20 cellular contexts compared by ENCODE assay signal in genomic region chr6:53773044-53773696, GRCh38. TPM values are rescaled to one million over a fixed set of nuclear protein-coding genes. Genes with fewer than 3 reads are reported as not detected.
DNase-seq lines count a peak whose midpoint lies in the region; ATAC-seq, FAIRE-seq and TF ChIP-seq lines count a peak whose summit lies in the region.
"Had no signal": no experiment of that assay in that cellular context is flagged by ENCODE, and none has a peak within 500 bp of the region (broad histone marks: within the 10 kb centered on the region; RNA-seq: fewer than 3 reads in every experiment).

No MANE protein-coding gene starts in this region.

- peak; percentile 20 for DNase-seq in DMS 273 (lab: John Stamatoyannopoulos, UW; ENCODE audit: unreplicated experiment)
- DNase-seq in DMS 273 treated with DMSO at 0.1 percent for 48 hours (lab: John Stamatoyannopoulos, UW), result no peak
- no peak for DNase-seq in frontal cortex (ENCODE audit: low spot score in 2 of 2)
- no peak for DNase-seq in RKO (ENCODE audit: low spot score)
- no peak for DNase-seq in effector CD8-positive, alpha-beta T cell (lab: John Stamatoyannopoulos, UW)
- no peak for DNase-seq in breast epithelium (ENCODE audit: low spot score in 2 of 2)
- DNase-seq: Calu3; CD4-positive, alpha-beta memory T cell; GDM1; GOT3; H7; HFFc6 had no signal

- H3K27me3 ChIP-seq in breast epithelium, result no peaks in the 10 kb centered on the region
- H3K27me3 ChIP-seq: BLaER1 had no signal

- no peak overlapping the region for H3K4me3 ChIP-seq in breast epithelium
- H3K4me3 ChIP-seq: BLaER1 had no signal

- H3K36me3 ChIP-seq in breast epithelium, result no peaks in the 10 kb centered on the region
- H3K36me3 ChIP-seq: BLaER1 had no signal

- no peak for ATAC-seq in HG03460 (IDR thresholded peaks at IDR 0.05; ENCODE audit: unreplicated experiment)
- ATAC-seq: HCT116 had no signal

- H3K4me1 ChIP-seq in breast epithelium, result no peaks in the 10 kb centered on the region
- H3K4me1 ChIP-seq: BLaER1 had no signal

- no peak for TF ChIP-seq POLR2A in breast epithelium (IDR thresholded peaks at IDR 0.05)

- H3K9me3 ChIP-seq in breast epithelium, result no peaks in the 10 kb centered on the region

- FAIRE-seq in TTC549 (lab: Jason Lieb, UNC) (peak; percentile 92), frontal cortex (lab: Jason Lieb, UNC) (peak; percentile 96)
- FAIRE-seq: GM12892, GM18507, HTR-8/SVneo had no signal

- no peak overlapping the region for H3K27ac ChIP-seq in breast epithelium
- H3K27ac ChIP-seq: 22Rv1, BLaER1 had no signal

- TF ChIP-seq CTCF in breast epithelium (IDR thresholded peaks at IDR 0.05), result no peak

- intact Hi-C loops in breast epithelium (cut with DNase I; ENCODE audit: low total_unique reads), result no loop called here

RNA-seq across cellular contexts. Expression of gene LRRC1, which starts 21.6 kb away (rescaled TPM):
- total RNA-seq in frontal cortex (10.6 TPM), breast epithelium (10 to 100 TPM; 10.1 to 37.9 (median 37.4) TPM)
